Comparison of ENCODE assay signal across 17 cellular contexts in the genomic region with DNA sequence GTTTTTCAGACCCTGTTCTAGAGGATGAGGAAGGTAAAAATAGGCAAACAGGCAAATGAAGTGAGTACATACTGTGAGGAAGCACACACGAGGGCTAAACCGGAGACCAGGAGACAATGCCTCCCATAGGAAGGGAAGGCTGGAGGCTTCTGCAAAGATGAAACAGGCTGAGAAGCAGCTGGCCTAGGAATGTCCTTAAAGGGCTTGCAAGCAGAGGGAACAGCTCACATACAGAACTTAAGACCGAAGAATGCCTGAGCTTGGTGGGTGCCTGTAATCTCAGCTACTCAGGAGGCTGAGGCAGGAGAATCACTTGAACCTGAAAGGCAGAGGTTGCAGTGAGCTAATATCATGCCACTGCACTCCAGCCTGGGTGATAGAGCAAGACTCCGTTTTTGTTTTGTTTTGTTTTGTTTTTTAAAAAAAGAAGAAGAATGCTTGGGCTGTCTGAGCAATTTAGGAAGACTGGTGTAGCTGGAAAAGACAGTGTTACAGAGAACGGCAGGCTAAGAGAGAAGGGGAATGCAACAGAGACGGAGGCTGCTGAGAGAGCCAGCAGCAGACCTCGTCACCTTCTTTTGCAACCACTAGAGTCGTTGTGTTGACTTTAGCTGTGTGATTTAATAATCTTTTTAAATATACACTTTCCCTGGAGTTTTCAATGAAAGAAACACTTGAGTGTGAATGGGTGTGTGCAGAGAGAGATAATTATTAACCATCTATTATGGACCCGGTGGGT.
A peak's percentile ranks its signal among the peaks of the same experiment; 100 is the strongest.
DNase-seq lines count a peak whose midpoint lies in the region; ATAC-seq and TF ChIP-seq lines count a peak whose summit lies in the region.
"Had no signal": no experiment of that assay in that cellular context is flagged by ENCODE, and none has a peak within 500 bp of the region (broad histone marks: within the 10 kb centered on the region; RNA-seq: fewer than 3 reads in every experiment).

No MANE protein-coding gene starts in this region.

- no peak for TF ChIP-seq CTCF in astrocyte of the spinal cord (IDR thresholded peaks at IDR 0.05; ENCODE audit: low read depth, low read length)
- TF ChIP-seq CTCF in upper lobe of right lung (IDR thresholded peaks at IDR 0.05), result no peak

- DNase-seq in DMS53 (lab: John Stamatoyannopoulos, UW) (peak; percentile 23), DMS53 treated with DMSO at 0.1 percent for 48 hours (lab: John Stamatoyannopoulos, UW; ENCODE audit: unreplicated experiment) (no peak), NCI-H2227 treated with DMSO at 0.1 percent for 48 hours (lab: John Stamatoyannopoulos, UW) (peak; percentile 67), astrocyte of the spinal cord (ENCODE audit: low read depth, low spot score) (peak; percentile 16), upper lobe of right lung (no peak), mesenteric fat pad (ENCODE audit: low spot score) (no peak)
- DNase-seq: DMS153, NCI-H2029, NCI-H82, SJCRH30, SW 1271 had no signal

- intact Hi-C loops in upper lobe of right lung (cut with DNase I), result no loop called here

- no peaks in the 10 kb centered on the region for H3K9me3 ChIP-seq in upper lobe of right lung
- H3K9me3 ChIP-seq: BLaER1, SJCRH30 had no signal

- H3K4me3 ChIP-seq in astrocyte of the spinal cord (ENCODE audit: low read depth, low read length) (no peak overlapping the region), upper lobe of right lung (no peak overlapping the region)
- H3K4me3 ChIP-seq: BLaER1, SJCRH30 had no signal

- no peaks in the 10 kb centered on the region for H3K4me1 ChIP-seq in upper lobe of right lung
- H3K4me1 ChIP-seq: BLaER1, SJCRH30 had no signal

- no peak overlapping the region for H3K27ac ChIP-seq in upper lobe of right lung
- H3K27ac ChIP-seq: 22Rv1, BLaER1, HL-60, SJCRH30 had no signal

- in situ Hi-C loops in astrocyte of the spinal cord (cut with HindIII; ENCODE audit: low sequenced_read_pairs), result no loop called here

- ATAC-seq in upper lobe of right lung, result peak; percentile 40
- no peak for ATAC-seq in HG02870 (IDR thresholded peaks at IDR 0.05; ENCODE audit: unreplicated experiment)
- no peak for ATAC-seq in GM18858 (IDR thresholded peaks at IDR 0.05; ENCODE audit: unreplicated experiment)
- ATAC-seq: HCT116 had no signal

- H3K36me3 ChIP-seq in upper lobe of right lung, result no peaks in the 10 kb centered on the region
- H3K36me3 ChIP-seq: BLaER1, SJCRH30 had no signal

- no peaks in the 10 kb centered on the region for H3K27me3 ChIP-seq in upper lobe of right lung
- H3K27me3 ChIP-seq: BLaER1, SJCRH30 had no signal

Comparison
In these comparisons a context has a peak if more than half of its experiments do, and no peak if none do; other contexts are left out.
1. DNase-seq: peak in DMS53 (single experiment), NCI-H2227 treated with DMSO at 0.1 percent for 48 hours (single experiment) and astrocyte of the spinal cord (single experiment); none in DMS53 treated with DMSO at 0.1 percent for 48 hours (single experiment), upper lobe of right lung (single experiment) and mesenteric fat pad (single experiment).